26 cellular contexts compared by ENCODE assay signal in the genomic region with DNA sequence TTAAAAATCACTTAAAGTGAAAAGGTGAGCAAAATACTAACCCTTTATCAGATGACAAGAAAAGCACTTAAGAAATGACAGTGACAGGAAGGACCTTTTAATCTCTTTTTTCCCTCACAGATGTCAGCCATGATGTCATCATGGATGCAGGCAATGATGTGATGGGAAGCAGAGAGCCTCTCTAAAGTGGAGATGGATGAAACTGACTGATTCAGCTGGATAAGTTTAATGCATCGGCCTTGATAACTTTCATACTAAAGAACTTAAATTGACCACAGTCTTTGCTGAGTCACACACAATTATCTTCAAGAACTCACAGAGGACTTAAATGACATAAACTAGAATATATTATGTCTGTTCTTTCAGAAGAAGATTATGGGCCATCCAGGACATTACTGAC.
"Had no signal": no experiment of that assay in that cellular context is flagged by ENCODE, and none has a peak within 500 bp of the region (broad histone marks: within the 10 kb centered on the region; RNA-seq: fewer than 3 reads in every experiment).

No MANE protein-coding gene starts in this region.

- H3K27ac ChIP-seq: brain microvascular endothelial cell, lower lobe of right lung, neural progenitor cell, parathyroid adenoma, right atrium auricular region, spleen, tibial nerve had no signal

- DNase-seq: activated CD4-positive, alpha-beta T cell treated with anti-CD3 and anti-CD28 coated beads for 36 hours; activated CD4-positive, CD25-positive, alpha-beta regulatory T cell; activated CD8-positive, alpha-beta memory T cell treated with anti-CD3 and anti-CD28 coated beads, Interleukin-2, amount 10 ng/mL, durations not matched to agents 7 days and 5 days; activated CD8-positive, alpha-beta T cell treated with anti-CD3 and anti-CD28 coated beads, Interleukin-2, amount 10 ng/mL, durations not matched to agents 7 days and 5 days; activated naive CD4-positive, alpha-beta T cell; activated T-cell treated with anti-CD3 and anti-CD28 coated beads, Interleukin-2, amount 50 U/mL, for 72 hours; aorta; brain microvascular endothelial cell; cortex of kidney; effector memory CD8-positive, alpha-beta T cell; erythroblast; head of caudate nucleus; hippocampal formation; kidney glomerular epithelial cell; lower lobe of right lung; mesendoderm; natural killer cell; occipital lobe; spleen; stimulated activated naive CD4-positive, alpha-beta T cell had no signal

- H2AFZ ChIP-seq: neural progenitor cell, parathyroid adenoma had no signal

- H3K4me3 ChIP-seq: lower lobe of right lung, neural progenitor cell, right atrium auricular region, spleen, tibial nerve had no signal

- H3K9ac ChIP-seq: neural progenitor cell, parathyroid adenoma had no signal

- H3K27me3 ChIP-seq: brain microvascular endothelial cell, neural progenitor cell, right atrium auricular region, spleen, tibial nerve had no signal

- H3K9me3 ChIP-seq: lower lobe of right lung, right atrium auricular region, spleen, tibial nerve had no signal

- H3K4me1 ChIP-seq: lower lobe of right lung, neural progenitor cell, parathyroid adenoma, right atrium auricular region, spleen had no signal

- H3K36me3 ChIP-seq: brain microvascular endothelial cell, lower lobe of right lung, neural progenitor cell, right atrium auricular region, spleen, tibial nerve had no signal

- H3K4me2 ChIP-seq: neural progenitor cell had no signal

- ATAC-seq: activated CD4-positive, alpha-beta T cell treated with anti-CD3 and anti-CD28 coated beads for 36 hours; activated CD8-positive, alpha-beta memory T cell treated with anti-CD3 and anti-CD28 coated beads, Interleukin-2, amount 10 ng/mL, durations not matched to agents 7 days and 5 days; activated CD8-positive, alpha-beta T cell treated with anti-CD3 and anti-CD28 coated beads, Interleukin-2, amount 10 ng/mL, durations not matched to agents 7 days and 5 days; activated naive CD4-positive, alpha-beta T cell treated with anti-CD3 and anti-CD28 coated beads, Interleukin-2, amount 50 U/mL, for 72 hours; activated T-cell treated with anti-CD3 and anti-CD28 coated beads, Interleukin-2, amount 50 U/mL, for 72 hours; effector memory CD8-positive, alpha-beta T cell; left lobe of liver; lower lobe of right lung; natural killer cell had no signal
